In the genomic region with DNA sequence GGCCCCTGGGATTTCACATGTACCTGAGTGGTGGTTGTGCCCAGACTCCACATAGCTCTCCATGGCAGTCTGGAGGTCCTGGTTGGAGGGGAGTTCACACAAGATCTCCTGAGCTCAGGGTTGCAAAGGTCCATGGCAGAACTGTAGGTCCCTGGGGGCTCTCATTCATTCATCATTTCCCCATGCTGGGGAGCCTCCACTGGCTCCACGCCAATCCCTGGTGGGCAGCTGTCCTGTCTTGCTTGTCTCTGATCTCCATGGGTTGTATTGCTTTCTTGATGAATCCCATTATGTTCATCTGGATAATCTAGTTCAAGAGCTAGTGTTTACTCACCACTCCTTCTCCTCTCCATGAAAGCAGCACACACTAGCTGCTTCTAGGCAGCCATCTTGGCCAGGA, we compare ENCODE assay signal across 30 cellular contexts. TPM values are rescaled to one million over a fixed set of nuclear protein-coding genes. Genes with fewer than 3 reads are reported as not detected.
"Had no signal": no experiment of that assay in that cellular context is flagged by ENCODE, and none has a peak within 500 bp of the region (broad histone marks: within the 10 kb centered on the region; RNA-seq: fewer than 3 reads in every experiment).

No MANE protein-coding gene starts in this region.

- H3K9ac ChIP-seq: KMS-11 had no signal

- H3K9me3 ChIP-seq: ascending aorta, Peyer's patch had no signal

- H3K27me3 ChIP-seq: ascending aorta, cardiac muscle cell, Peyer's patch had no signal

- H3K4me1 ChIP-seq: ascending aorta, Peyer's patch had no signal

- H3K36me3 ChIP-seq: ascending aorta, cardiac muscle cell, Peyer's patch, WERI-Rb-1 had no signal

- H3K4me2 ChIP-seq: KMS-11 had no signal

- H3K4me3 ChIP-seq: ascending aorta, cardiac muscle cell, Peyer's patch had no signal

- H3K27ac ChIP-seq: ascending aorta, cardiac muscle cell, KMS-11, Peyer's patch, WERI-Rb-1 had no signal

- ATAC-seq: activated CD8-positive, alpha-beta memory T cell treated with anti-CD3 and anti-CD28 coated beads, Interleukin-2, amount 10 ng/mL, durations not matched to agents 7 days and 5 days; PC-3 had no signal

- DNase-seq: activated CD4-positive, alpha-beta memory T cell treated with anti-CD3 and anti-CD28 coated beads, Interleukin-2, amount 10 ng/mL, durations not matched to agents 7 days and 5 days; activated CD4-positive, alpha-beta T cell treated with anti-CD3 and anti-CD28 coated beads for 1 hour; activated CD4-positive, alpha-beta T cell treated with anti-CD3 and anti-CD28 coated beads for 48 hours; activated CD4-positive, CD25-positive, alpha-beta regulatory T cell; activated CD8-positive, alpha-beta memory T cell treated with anti-CD3 and anti-CD28 coated beads for 24 hours; activated CD8-positive, alpha-beta memory T cell treated with anti-CD3 and anti-CD28 coated beads, Interleukin-2, amount 10 ng/mL, durations not matched to agents 7 days and 5 days; activated CD8-positive, alpha-beta memory T cell treated with anti-CD3 and anti-CD28 coated beads, Interleukin-2, amount 50 U/mL, for 48 hours; activated effector memory CD4-positive, alpha-beta T cell treated with Interleukin-2 at 50 U/mL for 16 hours; activated naive CD4-positive, alpha-beta T cell treated with anti-CD3 and anti-CD28 coated beads, Interleukin-2, amount 10 ng/mL, durations not matched to agents 7 days and 5 days; activated T-cell treated with anti-CD3 and anti-CD28 coated beads, Interleukin-2, amount 50 U/mL, for 48 hours; amniotic stem cell; NCI-H1092 treated with DMSO at 0.1 percent for 48 hours; NCI-H1417; NCI-H187 treated with DMSO at 0.1 percent for 48 hours; NCI-H2081 treated with DMSO at 0.1 percent for 48 hours; NCI-H2171; NCI-H446 treated with DMSO at 0.1 percent for 48 hours; NCI-H774; PC-3; Peyer's patch; RPMI8226; SIG-M5; T1000; WERI-Rb-1 had no signal

RNA-seq across cellular contexts. Expression of gene ZSWIM2, which starts 42.4 kb away (rescaled TPM):
- total RNA-seq: activated CD4-positive, alpha-beta memory T cell treated with anti-CD3 and anti-CD28 coated beads, Interleukin-2, amount 10 ng/mL, durations not matched to agents 7 days and 5 days; activated CD8-positive, alpha-beta memory T cell treated with anti-CD3 and anti-CD28 coated beads, Interleukin-2, amount 10 ng/mL, durations not matched to agents 7 days and 5 days; ascending aorta; cardiac muscle cell; M059J; PC-3; Peyer's patch; T-helper 1 cell treated with Interleukin-12 subunit alpha and Interleukin-12 subunit beta and Interleukin-4 antibody, amounts not matched to agents 30 ng/mL and 1 ng/mL, for 36 hours; T-helper 2 cell treated with Interferon-gamma antibody and Interleukin-4, amounts not matched to agents 100 ng/mL and 5 ng/mL, for 36 hours had no signal
- polyA plus RNA-seq: cardiac muscle cell had no signal
